14 cellular contexts compared by ENCODE assay signal in the genomic region with DNA sequence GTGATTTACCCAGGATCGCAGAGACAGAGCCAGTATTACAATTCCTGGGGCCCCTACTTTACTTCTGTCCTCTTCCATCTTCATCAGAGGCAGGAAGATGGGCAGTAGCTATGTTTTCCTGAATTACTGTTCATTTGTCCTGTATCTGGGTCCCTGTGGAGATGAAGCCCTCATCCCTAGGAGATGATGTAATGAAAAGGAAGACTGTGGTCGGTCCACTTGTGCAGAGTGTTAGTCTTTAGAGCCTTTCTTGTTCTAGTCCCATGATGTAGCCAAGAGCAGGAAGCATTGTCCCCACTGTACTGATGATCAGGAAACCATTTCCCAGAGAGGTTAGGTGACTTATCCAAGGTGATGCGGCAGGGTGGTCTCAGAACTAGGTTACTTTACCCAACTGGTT. TPM values are rescaled to one million over a fixed set of nuclear protein-coding genes. Genes with fewer than 3 reads are reported as not detected.
DNase-seq lines count a peak whose midpoint lies in the region; ATAC-seq and TF ChIP-seq lines count a peak whose summit lies in the region.
"Had no signal": no experiment of that assay in that cellular context is flagged by ENCODE, and none has a peak within 500 bp of the region (broad histone marks: within the 10 kb centered on the region; RNA-seq: fewer than 3 reads in every experiment).

No MANE protein-coding gene starts in this region.

- H3K4me3 ChIP-seq in HUES6 (ENCODE audit: low read depth, low read length) (no peak overlapping the region), colonic mucosa (peak overlapping the region; percentile 69), lower lobe of right lung (peak overlapping the region; percentile 82)

- H3K9ac ChIP-seq in HUES6 (ENCODE audit: low read length) = peak overlapping the region; percentile 43
- peak overlapping the region; percentile 99 to 100 for H3K9ac ChIP-seq in colonic mucosa (ENCODE audit: low read depth in 2 of 2, low read length in 2 of 2)

- H3K4me1 ChIP-seq in HUES6 (ENCODE audit: control insufficient read depth, insufficient read depth, low read length) = peaks cover 83% of the 10 kb centered on the region
- H3K4me1 ChIP-seq in colonic mucosa = peaks cover 40% of the 10 kb centered on the region
- H3K4me1 ChIP-seq in lower lobe of right lung = peaks cover 90% of the 10 kb centered on the region

- H3K27me3 ChIP-seq in HUES6 (ENCODE audit: control insufficient read depth, insufficient read depth, low read length) (peaks cover 21% of the 10 kb centered on the region), colonic mucosa (no peaks in the 10 kb centered on the region), lower lobe of right lung (ENCODE audit: low read depth) (no peaks in the 10 kb centered on the region)
- H3K27me3 ChIP-seq: BE2C had no signal

- H3K27ac ChIP-seq in HUES6 (ENCODE audit: low read depth, low read length) = no peak overlapping the region
- peak overlapping the region; percentile 92 for H3K27ac ChIP-seq in colonic mucosa
- H3K27ac ChIP-seq in lower lobe of right lung = peak overlapping the region; percentile 90
- peak overlapping the region; percentile 97 for H3K27ac ChIP-seq in substantia nigra (ENCODE audit: low read depth, low read length, poor library complexity, severe bottlenecking)

- H3K9me3 ChIP-seq in HUES6 (ENCODE audit: control insufficient read depth, insufficient read depth, low read depth, low read length) = no peaks in the 10 kb centered on the region
- no peaks in the 10 kb centered on the region for H3K9me3 ChIP-seq in colonic mucosa
- no peaks in the 10 kb centered on the region for H3K9me3 ChIP-seq in lower lobe of right lung
- H3K9me3 ChIP-seq: BE2C had no signal

- DNase-seq in colonic mucosa = no peak
- no peak for DNase-seq in lower lobe of right lung
- DNase-seq in substantia nigra (lab: John Stamatoyannopoulos, UW) = no peak
- DNase-seq in activated CD4-positive, alpha-beta T cell treated with anti-CD3 and anti-CD28 coated beads, Interleukin-2, amount 50 U/mL, for 1 hour = no peak
- DNase-seq in NK-92 treated with Interleukin-12 subunit alpha and Interleukin-12 subunit beta, amount 100 ng/mL, for 24 hours (lab: John Stamatoyannopoulos, UW) = no peak
- no peak for DNase-seq in putamen (ENCODE audit: low spot score)
- DNase-seq in NCI-H82 (lab: John Stamatoyannopoulos, UW) = no peak
- DNase-seq: activated CD4-positive, alpha-beta memory T cell treated with anti-CD3 and anti-CD28 coated beads, Interleukin-2, amount 10 ng/mL, durations not matched to agents 7 days and 5 days; activated naive CD4-positive, alpha-beta T cell treated with anti-CD3 and anti-CD28 coated beads, Interleukin-2, amount 10 ng/mL, durations not matched to agents 7 days and 5 days; BE2C; cortex of kidney; foreskin melanocyte; NCI-H2171 treated with DMSO at 0.1 percent for 48 hours had no signal

- TF ChIP-seq CTCF in colonic mucosa (IDR thresholded peaks at IDR 0.05) (no peak), lower lobe of right lung (IDR thresholded peaks at IDR 0.05) (no peak)

- ATAC-seq in lower lobe of right lung = no peak

- intact Hi-C loops in colonic mucosa (cut with DNase I) = no loop called here
- intact Hi-C loops in lower lobe of right lung (cut with DNase I) = no loop called here

- H3K36me3 ChIP-seq in HUES6 (ENCODE audit: control insufficient read depth, insufficient read depth, low read length) (peaks cover 14% of the 10 kb centered on the region), colonic mucosa (no peaks in the 10 kb centered on the region), lower lobe of right lung (peaks cover 7% of the 10 kb centered on the region)

RNA-seq across cellular contexts. Expression of a gene that starts 2.6 kb away (rescaled TPM):
- total RNA-seq in colonic mucosa (100 to 1,000 TPM; 589 to 665 TPM), lower lobe of right lung (437 TPM)
